ENCODE assay signal across 28 cellular contexts in the genomic region with DNA sequence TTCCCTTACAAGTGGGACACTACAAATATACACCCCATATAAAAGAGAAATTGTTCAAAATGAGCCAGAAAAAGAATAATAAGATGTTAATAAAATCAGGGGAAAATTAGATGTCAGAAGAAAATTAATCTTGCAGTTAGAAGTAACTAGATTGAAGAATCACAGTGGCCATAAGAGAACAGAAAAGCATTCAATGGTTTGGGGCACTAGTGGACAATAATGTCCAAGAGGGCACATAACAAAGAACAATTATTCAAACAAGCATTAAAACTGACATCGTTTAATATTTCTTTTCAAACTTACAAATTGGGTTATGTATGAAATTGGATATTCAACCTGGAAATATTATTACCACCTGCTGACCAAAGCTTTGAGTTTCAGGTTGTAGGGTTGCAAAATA. TPM values are rescaled to one million over a fixed set of nuclear protein-coding genes. Genes with fewer than 3 reads are reported as not detected.
"Had no signal": no experiment of that assay in that cellular context is flagged by ENCODE, and none has a peak within 500 bp of the region (broad histone marks: within the 10 kb centered on the region; RNA-seq: fewer than 3 reads in every experiment).

No MANE protein-coding gene starts in this region.

- H3K36me3 ChIP-seq: brain microvascular endothelial cell, esophagus muscularis mucosa had no signal

- H3K27ac ChIP-seq: brain microvascular endothelial cell, coronary artery, esophagus muscularis mucosa, foreskin keratinocyte had no signal

- H3K4me1 Mint-ChIP-seq: activated CD4-positive, alpha-beta T cell treated with anti-CD3 and anti-CD28 coated beads for 36 hours; activated CD4-positive, alpha-beta T cell treated with anti-CD3 and anti-CD28 coated beads, Interleukin-2, amount 10 ng/mL, durations not matched to agents 24 days and 14 days; activated CD8-positive, alpha-beta memory T cell treated with anti-CD3 and anti-CD28 coated beads, Interleukin-2, amount 10 ng/mL, durations not matched to agents 7 days and 5 days; activated naive CD8-positive, alpha-beta T cell treated with anti-CD3 and anti-CD28 coated beads, Interleukin-2, amount 10 ng/mL, durations not matched to agents 7 days and 5 days; central memory CD8-positive, alpha-beta T cell had no signal

- H3K27me3 ChIP-seq: brain microvascular endothelial cell, esophagus muscularis mucosa, foreskin keratinocyte had no signal

- H3K9me3 Mint-ChIP-seq: activated CD4-positive, alpha-beta memory T cell treated with anti-CD3 and anti-CD28 coated beads for 36 hours; activated CD4-positive, alpha-beta T cell treated with anti-CD3 and anti-CD28 coated beads, Interleukin-2, amount 10 ng/mL, durations not matched to agents 24 days and 14 days; activated naive CD4-positive, alpha-beta T cell treated with anti-CD3 and anti-CD28 coated beads for 36 hours; activated naive CD4-positive, alpha-beta T cell treated with anti-CD3 and anti-CD28 coated beads, Interleukin-2, amount 50 U/mL, for 72 hours; activated naive CD8-positive, alpha-beta T cell treated with anti-CD3 and anti-CD28 coated beads, Interleukin-2, amount 10 ng/mL, durations not matched to agents 7 days and 5 days; activated T-helper 1 cell treated with anti-CD3 and anti-CD28 coated beads, Interleukin-12 subunit alpha, Interleukin-12 subunit beta, Interleukin-2, Interleukin-4 antibody, amounts not matched to agents 30 ng/mL and 10 ng/mL and 1 ng/mL, durations not matched to agents 14 hours and 24 hours and 36 hours; activated T-helper 2 cell treated with anti-CD3 and anti-CD28 coated beads, Interferon-gamma antibody, Interleukin-2, Interleukin-4, amounts not matched to agents 10 μg/mL and 5 μg/mL and 100 μg/mL, durations not matched to agents 14 hours and 24 hours and 36 hours; dendritic cell treated with granulocyte-macrophage colony-stimulating factor and Interleukin-4, amounts not matched to agents 40 ng/mL and 50 ng/mL, for 4 days had no signal

- H3K36me3 Mint-ChIP-seq: activated CD4-positive, alpha-beta memory T cell treated with anti-CD3 and anti-CD28 coated beads for 36 hours; activated CD8-positive, alpha-beta memory T cell treated with anti-CD3 and anti-CD28 coated beads, Interleukin-2, amount 10 ng/mL, durations not matched to agents 7 days and 5 days; activated naive CD4-positive, alpha-beta T cell treated with anti-CD3 and anti-CD28 coated beads, Interleukin-2, amount 50 U/mL, for 72 hours; activated naive CD8-positive, alpha-beta T cell treated with anti-CD3 and anti-CD28 coated beads, Interleukin-2, amount 10 ng/mL, durations not matched to agents 7 days and 5 days had no signal

- H3K27me3 Mint-ChIP-seq: activated CD4-positive, alpha-beta memory T cell treated with anti-CD3 and anti-CD28 coated beads for 36 hours; activated CD4-positive, alpha-beta T cell treated with anti-CD3 and anti-CD28 coated beads, Interleukin-2, amount 10 ng/mL, durations not matched to agents 24 days and 14 days; activated CD8-positive, alpha-beta memory T cell treated with anti-CD3 and anti-CD28 coated beads, Interleukin-2, amount 10 ng/mL, durations not matched to agents 7 days and 5 days; central memory CD8-positive, alpha-beta T cell; dendritic cell treated with granulocyte-macrophage colony-stimulating factor and Interleukin-4, amounts not matched to agents 40 ng/mL and 50 ng/mL, for 4 days; effector memory CD8-positive, alpha-beta T cell had no signal

- H3K27ac Mint-ChIP-seq: activated CD4-positive, alpha-beta memory T cell treated with anti-CD3 and anti-CD28 coated beads for 36 hours; activated CD4-positive, alpha-beta T cell treated with anti-CD3 and anti-CD28 coated beads for 36 hours; activated CD4-positive, alpha-beta T cell treated with anti-CD3 and anti-CD28 coated beads, Interleukin-2, amount 10 ng/mL, durations not matched to agents 24 days and 14 days; activated CD8-positive, alpha-beta memory T cell treated with anti-CD3 and anti-CD28 coated beads, Interleukin-2, amount 10 ng/mL, durations not matched to agents 7 days and 5 days; activated CD8-positive, alpha-beta T cell treated with anti-CD3 and anti-CD28 coated beads, Interleukin-2, amount 10 ng/mL, durations not matched to agents 7 days and 5 days; activated naive CD4-positive, alpha-beta T cell treated with anti-CD3 and anti-CD28 coated beads for 36 hours; activated naive CD4-positive, alpha-beta T cell treated with anti-CD3 and anti-CD28 coated beads, Interleukin-2, amount 50 U/mL, for 72 hours; activated naive CD8-positive, alpha-beta T cell treated with anti-CD3 and anti-CD28 coated beads, Interleukin-2, amount 10 ng/mL, durations not matched to agents 7 days and 5 days; activated T-helper 1 cell treated with anti-CD3 and anti-CD28 coated beads, Interleukin-12 subunit alpha, Interleukin-12 subunit beta, Interleukin-2, Interleukin-4 antibody, amounts not matched to agents 30 ng/mL and 10 ng/mL and 1 ng/mL, durations not matched to agents 14 hours and 24 hours and 36 hours; activated T-helper 2 cell treated with anti-CD3 and anti-CD28 coated beads, Interferon-gamma antibody, Interleukin-2, Interleukin-4, amounts not matched to agents 10 μg/mL and 5 μg/mL and 100 μg/mL, durations not matched to agents 14 hours and 24 hours and 36 hours; dendritic cell treated with granulocyte-macrophage colony-stimulating factor and Interleukin-4, amounts not matched to agents 40 ng/mL and 50 ng/mL, for 4 days; effector memory CD8-positive, alpha-beta T cell had no signal

- DNase-seq: activated CD4-positive, alpha-beta memory T cell treated with anti-CD3 and anti-CD28 coated beads for 36 hours; activated CD4-positive, alpha-beta T cell treated with anti-CD3 and anti-CD28 coated beads for 36 hours; activated CD4-positive, alpha-beta T cell treated with anti-CD3 and anti-CD28 coated beads, Interleukin-2, amount 10 ng/mL, durations not matched to agents 24 days and 14 days; activated CD4-positive, CD25-positive, alpha-beta regulatory T cell; activated CD4-positive, CD25-positive, alpha-beta regulatory T cell treated with anti-CD3 and anti-CD28 coated beads, Interleukin-2, amount 50 U/mL, for 72 hours; activated CD8-positive, alpha-beta memory T cell treated with anti-CD3 and anti-CD28 coated beads, Interleukin-2, amount 10 ng/mL, durations not matched to agents 7 days and 5 days; activated CD8-positive, alpha-beta memory T cell treated with anti-CD3 and anti-CD28 coated beads, Interleukin-2, amount 50 U/mL, for 4 hours; activated CD8-positive, alpha-beta T cell treated with anti-CD3 and anti-CD28 coated beads, Interleukin-2, amount 10 ng/mL, durations not matched to agents 7 days and 5 days; activated effector memory CD4-positive, alpha-beta T cell treated with anti-CD3 and anti-CD28 coated beads, Interleukin-2, amount 50 U/mL, for 16 hours; activated naive CD4-positive, alpha-beta T cell treated with anti-CD3 and anti-CD28 coated beads for 36 hours; activated naive CD8-positive, alpha-beta T cell treated with anti-CD3 and anti-CD28 coated beads, Interleukin-2, amount 10 ng/mL, durations not matched to agents 7 days and 5 days; activated T-cell treated with anti-CD3 and anti-CD28 coated beads, Interleukin-2, amount 50 U/mL, for 1 hour; activated T-cell treated with anti-CD3 and anti-CD28 coated beads, Interleukin-2, amount 50 U/mL, for 48 hours; anterior cingulate cortex; brain microvascular endothelial cell; effector CD4-positive, alpha-beta T cell; effector memory CD8-positive, alpha-beta T cell; erythroblast; foreskin keratinocyte; head of caudate nucleus; T-helper 2 cell had no signal

- H3K4me1 ChIP-seq: foreskin keratinocyte had no signal

- H3K4me3 ChIP-seq: coronary artery, esophagus muscularis mucosa had no signal

- ATAC-seq: activated CD4-positive, alpha-beta T cell treated with anti-CD3 and anti-CD28 coated beads for 36 hours; activated CD8-positive, alpha-beta memory T cell treated with anti-CD3 and anti-CD28 coated beads, Interleukin-2, amount 10 ng/mL, durations not matched to agents 7 days and 5 days; activated CD8-positive, alpha-beta T cell treated with anti-CD3 and anti-CD28 coated beads, Interleukin-2, amount 10 ng/mL, durations not matched to agents 7 days and 5 days; activated naive CD4-positive, alpha-beta T cell treated with anti-CD3 and anti-CD28 coated beads, Interleukin-2, amount 50 U/mL, for 72 hours; effector memory CD8-positive, alpha-beta T cell; foreskin keratinocyte had no signal

- H3K9me3 ChIP-seq: esophagus muscularis mucosa had no signal

- H3K4me3 Mint-ChIP-seq: activated CD4-positive, alpha-beta memory T cell treated with anti-CD3 and anti-CD28 coated beads for 36 hours; activated CD4-positive, alpha-beta T cell treated with anti-CD3 and anti-CD28 coated beads for 36 hours; activated CD4-positive, alpha-beta T cell treated with anti-CD3 and anti-CD28 coated beads, Interleukin-2, amount 10 ng/mL, durations not matched to agents 24 days and 14 days; activated CD8-positive, alpha-beta memory T cell treated with anti-CD3 and anti-CD28 coated beads, Interleukin-2, amount 10 ng/mL, durations not matched to agents 7 days and 5 days; activated CD8-positive, alpha-beta T cell treated with anti-CD3 and anti-CD28 coated beads, Interleukin-2, amount 10 ng/mL, durations not matched to agents 7 days and 5 days; activated naive CD4-positive, alpha-beta T cell treated with anti-CD3 and anti-CD28 coated beads for 36 hours; activated naive CD8-positive, alpha-beta T cell treated with anti-CD3 and anti-CD28 coated beads, Interleukin-2, amount 10 ng/mL, durations not matched to agents 7 days and 5 days; activated T-helper 1 cell treated with anti-CD3 and anti-CD28 coated beads, Interleukin-12 subunit alpha, Interleukin-12 subunit beta, Interleukin-2, Interleukin-4 antibody, amounts not matched to agents 30 ng/mL and 10 ng/mL and 1 ng/mL, durations not matched to agents 14 hours and 24 hours and 36 hours; central memory CD8-positive, alpha-beta T cell; dendritic cell treated with granulocyte-macrophage colony-stimulating factor and Interleukin-4, amounts not matched to agents 40 ng/mL and 50 ng/mL, for 4 days; effector memory CD8-positive, alpha-beta T cell had no signal

RNA-seq across cellular contexts. Expression of gene TCF4, which starts 12.9 kb away (rescaled TPM):
- total RNA-seq: activated CD4-positive, alpha-beta memory T cell treated with anti-CD3 and anti-CD28 coated beads for 36 hours had no signal
